ENCODE assay signal across 1 cellular context in the genomic region with DNA sequence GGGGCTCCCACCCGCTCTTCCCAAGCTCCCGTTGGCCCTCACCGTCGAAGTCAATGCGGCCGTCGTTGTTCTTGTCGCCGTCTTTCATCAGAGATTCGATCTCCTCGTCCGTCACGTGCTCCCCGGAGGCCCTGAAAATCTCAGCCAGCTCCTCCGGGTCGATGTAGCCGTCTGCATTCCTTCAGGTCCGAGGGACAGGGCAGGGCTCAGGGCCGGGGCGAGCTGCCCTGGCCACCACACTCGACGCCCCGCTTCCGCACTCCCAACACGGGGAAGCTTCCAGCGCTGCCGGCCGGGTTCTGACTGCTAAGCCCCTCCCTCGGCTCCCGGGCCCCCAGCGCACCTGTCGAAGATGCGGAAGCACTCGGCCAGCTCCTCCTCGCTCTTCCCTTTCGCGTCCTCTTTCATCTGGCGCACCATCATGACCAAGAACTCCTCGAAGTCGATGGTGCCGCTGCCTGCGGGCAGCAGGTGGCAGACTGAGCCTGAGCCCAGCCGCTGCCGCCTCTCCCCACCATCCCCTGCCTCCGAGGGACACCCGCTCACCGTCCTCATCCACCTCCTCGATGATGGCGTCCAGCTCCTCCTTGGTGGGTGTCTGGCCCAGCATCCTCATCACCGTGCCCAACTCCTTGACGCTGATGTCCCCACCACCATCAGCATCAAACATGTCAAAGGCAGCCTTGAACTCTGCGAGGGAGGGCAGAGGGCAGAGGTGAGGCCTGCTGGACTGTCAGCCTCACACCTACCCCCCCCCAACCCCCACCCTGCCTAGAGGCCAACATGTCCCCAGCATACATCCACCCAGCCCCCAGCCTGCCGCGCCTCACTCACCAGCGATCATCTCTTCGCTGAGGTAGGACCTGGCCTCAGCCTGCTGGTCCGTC.
TF ChIP-seq lines count a peak whose summit lies in the region.

No MANE protein-coding gene starts in this region.

TF ChIP-seq in HepG2, 621 proteins besides CTCF, POLR2A, EP300 and RAD21 (continued from another document):
- TF ChIP-seq, protein P1, sequence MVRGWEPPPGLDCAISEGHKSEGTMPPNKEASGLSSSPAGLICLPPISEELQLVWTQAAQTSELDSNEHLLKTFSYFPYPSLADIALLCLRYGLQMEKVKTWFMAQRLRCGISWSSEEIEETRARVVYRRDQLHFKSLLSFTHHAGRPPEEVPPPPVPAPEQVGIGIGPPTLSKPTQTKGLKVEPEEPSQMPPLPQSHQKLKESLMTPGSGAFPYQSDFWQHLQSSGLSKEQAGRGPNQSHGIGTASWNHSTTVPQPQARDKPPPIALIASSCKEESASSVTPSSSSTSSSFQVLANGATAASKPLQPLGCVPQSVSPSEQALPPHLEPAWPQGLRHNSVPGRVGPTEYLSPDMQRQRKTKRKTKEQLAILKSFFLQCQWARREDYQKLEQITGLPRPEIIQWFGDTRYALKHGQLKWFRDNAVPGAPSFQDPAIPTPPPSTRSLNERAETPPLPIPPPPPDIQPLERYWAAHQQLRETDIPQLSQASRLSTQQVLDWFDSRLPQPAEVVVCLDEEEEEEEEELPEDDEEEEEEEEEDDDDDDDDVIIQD (CRISPR knock-in tag; IDR thresholded peaks at IDR 0.05; ENCODE audit: low read depth), result 0 out of 2 replicates have a peak, but pooled peaks have one; percentile 14
